11 cellular contexts compared by ENCODE assay signal in genomic region chr12:93167331-93167730, GRCh38.
A peak's percentile ranks its signal among the peaks of the same experiment; 100 is the strongest.
DNase-seq lines count a peak whose midpoint lies in the region; ATAC-seq lines count a peak whose summit lies in the region.
"Had no signal": no experiment of that assay in that cellular context is flagged by ENCODE, and none has a peak within 500 bp of the region (broad histone marks: within the 10 kb centered on the region; RNA-seq: fewer than 3 reads in every experiment).

No MANE protein-coding gene starts in this region.

- peaks cover 8% of the 10 kb centered on the region for H3K4me1 ChIP-seq in adipocyte (ENCODE audit: control insufficient read depth, insufficient read depth, low read length)

- no peaks in the 10 kb centered on the region for H3K27me3 ChIP-seq in adipocyte (replicated peaks; ENCODE audit: control insufficient read depth, insufficient read depth, low read length)
- H3K27me3 ChIP-seq: heart left ventricle, upper lobe of left lung had no signal

- peak overlapping the region; percentile 95 for H3K27ac Mint-ChIP-seq in stimulated activated memory B cell treated with anti-CD40 and anti-IgM and Interleukin-4, amounts not matched to agents 10 μg/mL and 1 μg/mL and 100 μg/mL, for 72 hours
- H3K27ac Mint-ChIP-seq: activated CD8-positive, alpha-beta T cell treated with anti-CD3 and anti-CD28 coated beads, Interleukin-2, amount 10 ng/mL, durations not matched to agents 7 days and 5 days had no signal

- ATAC-seq in GM18870 (IDR thresholded peaks at IDR 0.05; ENCODE audit: unreplicated experiment) (peak; percentile 6), HG02852 (IDR thresholded peaks at IDR 0.05; ENCODE audit: unreplicated experiment) (peak; percentile 4)
- peak; percentile 3 for ATAC-seq in stimulated activated memory B cell treated with anti-CD40 and anti-IgM and Interleukin-4, amounts not matched to agents 10 μg/mL and 1 μg/mL and 100 μg/mL, for 72 hours
- ATAC-seq: activated CD8-positive, alpha-beta T cell treated with anti-CD3 and anti-CD28 coated beads, Interleukin-2, amount 10 ng/mL, durations not matched to agents 7 days and 5 days had no signal

- no peak for DNase-seq in adipocyte (ENCODE audit: low read depth)
- DNase-seq in AG08395 (ENCODE audit: low spot score) = no peak
- DNase-seq in NAMALWA (ENCODE audit: low spot score) = no peak
- no peak for DNase-seq in head of caudate nucleus
- DNase-seq: activated CD8-positive, alpha-beta T cell treated with anti-CD3 and anti-CD28 coated beads, Interleukin-2, amount 10 ng/mL, durations not matched to agents 7 days and 5 days; NCI-H1417 treated with DMSO at 0.1 percent for 48 hours had no signal

- H3K9ac ChIP-seq in adipocyte (ENCODE audit: low read length) = peak overlapping the region; percentile 74

- no peaks in the 10 kb centered on the region for H3K36me3 Mint-ChIP-seq in stimulated activated memory B cell treated with anti-CD40 and anti-IgM and Interleukin-4, amounts not matched to agents 10 μg/mL and 1 μg/mL and 100 μg/mL, for 72 hours

- peak overlapping the region; percentile 92 for H3K4me3 Mint-ChIP-seq in stimulated activated memory B cell treated with anti-CD40 and anti-IgM and Interleukin-4, amounts not matched to agents 10 μg/mL and 1 μg/mL and 100 μg/mL, for 72 hours

- peaks cover 3% of the 10 kb centered on the region for H3K9me3 Mint-ChIP-seq in stimulated activated memory B cell treated with anti-CD40 and anti-IgM and Interleukin-4, amounts not matched to agents 10 μg/mL and 1 μg/mL and 100 μg/mL, for 72 hours

- intact Hi-C loops in head of caudate nucleus (cut with DNase I) = no loop called here

- no peak overlapping the region for H3K4me3 ChIP-seq in adipocyte (ENCODE audit: low read length)

- H3K27me3 Mint-ChIP-seq in stimulated activated memory B cell treated with anti-CD40 and anti-IgM and Interleukin-4, amounts not matched to agents 10 μg/mL and 1 μg/mL and 100 μg/mL, for 72 hours = no peaks in the 10 kb centered on the region

- H3K36me3 ChIP-seq in adipocyte (ENCODE audit: control insufficient read depth, insufficient read depth, low read length, severe bottlenecking) = no peaks in the 10 kb centered on the region
- H3K36me3 ChIP-seq: heart left ventricle, upper lobe of left lung had no signal

- H3K9me3 ChIP-seq in adipocyte (ENCODE audit: control insufficient read depth, low read length) = no peaks in the 10 kb centered on the region
- H3K9me3 ChIP-seq: heart left ventricle, upper lobe of left lung had no signal

- peaks cover 70% of the 10 kb centered on the region for H3K4me1 Mint-ChIP-seq in stimulated activated memory B cell treated with anti-CD40 and anti-IgM and Interleukin-4, amounts not matched to agents 10 μg/mL and 1 μg/mL and 100 μg/mL, for 72 hours
